16 cellular contexts compared by ENCODE assay signal in the genomic region with DNA sequence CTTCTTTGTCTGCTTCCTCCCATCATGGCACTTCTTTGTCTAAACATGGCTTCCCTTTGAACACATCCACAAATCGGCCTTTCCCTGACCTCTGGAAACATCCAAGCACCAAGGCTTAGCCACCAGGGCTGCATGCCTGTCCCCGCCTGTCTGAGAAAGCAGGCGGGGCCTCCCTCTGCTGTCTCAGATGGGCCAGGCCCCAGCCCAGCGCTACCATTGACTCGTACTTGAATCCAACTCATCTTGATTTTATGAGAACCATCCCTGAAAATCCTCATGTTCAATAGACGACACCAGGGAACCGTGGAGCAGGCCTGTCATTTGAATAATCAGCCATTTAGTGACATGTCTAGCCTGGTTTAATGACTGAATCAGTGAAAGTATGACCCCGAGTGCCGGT.
"Had no signal": no experiment of that assay in that cellular context is flagged by ENCODE, and none has a peak within 500 bp of the region (broad histone marks: within the 10 kb centered on the region; RNA-seq: fewer than 3 reads in every experiment).

No MANE protein-coding gene starts in this region.

- H3K27me3 ChIP-seq: MG63, SJSA1 had no signal

- FAIRE-seq: RCC 7860 had no signal

- DNase-seq: KBM-7, MG63, NCI-H1092 treated with DMSO at 0.1 percent for 48 hours, NCI-H187, NCI-H2029 treated with DMSO at 0.1 percent for 48 hours, NCI-H2171 treated with DMSO at 0.1 percent for 48 hours, NCI-H345, NCI-H446 treated with DMSO at 0.1 percent for 48 hours, NCI-H510A treated with DMSO at 0.1 percent for 48 hours, NCI-H526, Right ventricle myocardium superior, RPMI8226, SIG-M5 had no signal

- H3K4me3 ChIP-seq: MG63, SJSA1 had no signal

- H3K27ac ChIP-seq: SJSA1 had no signal

- H3K9me3 ChIP-seq: MG63, SJSA1, SK-N-SH had no signal

- H3K36me3 ChIP-seq: MG63, SJSA1 had no signal

- H3K4me2 ChIP-seq: SK-N-SH had no signal

- H3K9ac ChIP-seq: SK-N-SH had no signal

- H3K4me1 ChIP-seq: SJSA1 had no signal
